ENCODE assay signal across 2 cellular contexts in the genomic region with DNA sequence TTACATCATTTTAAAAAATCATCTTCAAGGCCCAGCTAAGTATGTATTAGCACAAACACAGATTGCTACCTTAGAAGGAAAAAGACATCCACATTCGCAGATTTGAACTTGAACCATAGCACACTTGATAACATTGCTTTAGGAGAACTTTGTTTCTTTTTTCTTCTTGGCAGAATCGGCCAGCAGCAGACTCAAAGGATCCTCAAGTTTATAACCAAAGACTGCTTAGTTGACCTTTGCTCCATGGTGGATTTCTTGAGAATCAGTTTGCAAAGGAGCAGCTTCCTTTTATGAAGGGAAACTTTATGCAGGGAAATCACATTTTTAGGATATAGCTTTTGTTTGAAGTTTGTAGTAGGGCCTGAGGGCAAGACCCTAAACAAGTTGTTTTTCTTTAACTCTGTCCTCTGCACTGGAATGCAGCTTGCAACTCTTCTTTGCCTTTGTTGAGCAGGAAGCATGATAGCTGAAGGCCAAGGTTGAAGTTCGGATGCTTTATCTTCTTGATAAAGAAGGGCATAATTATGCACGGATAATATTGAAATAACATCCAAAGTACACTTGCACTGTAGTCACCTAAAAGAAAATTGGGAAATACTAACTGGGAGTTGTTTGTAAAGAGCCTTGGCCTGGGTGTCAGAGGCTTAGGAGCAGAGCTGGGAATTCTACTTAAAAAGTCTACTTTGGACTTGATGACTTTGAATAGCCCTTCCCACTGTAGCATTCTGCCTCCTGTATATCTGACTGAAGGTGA.
TF ChIP-seq lines count a peak whose summit lies in the region.

No MANE protein-coding gene starts in this region.

TF ChIP-seq in WTC11, 78 proteins besides CTCF, POLR2A, EP300 and RAD21 (continued from another document and continues in another):
- TF ChIP-seq, protein P1, sequence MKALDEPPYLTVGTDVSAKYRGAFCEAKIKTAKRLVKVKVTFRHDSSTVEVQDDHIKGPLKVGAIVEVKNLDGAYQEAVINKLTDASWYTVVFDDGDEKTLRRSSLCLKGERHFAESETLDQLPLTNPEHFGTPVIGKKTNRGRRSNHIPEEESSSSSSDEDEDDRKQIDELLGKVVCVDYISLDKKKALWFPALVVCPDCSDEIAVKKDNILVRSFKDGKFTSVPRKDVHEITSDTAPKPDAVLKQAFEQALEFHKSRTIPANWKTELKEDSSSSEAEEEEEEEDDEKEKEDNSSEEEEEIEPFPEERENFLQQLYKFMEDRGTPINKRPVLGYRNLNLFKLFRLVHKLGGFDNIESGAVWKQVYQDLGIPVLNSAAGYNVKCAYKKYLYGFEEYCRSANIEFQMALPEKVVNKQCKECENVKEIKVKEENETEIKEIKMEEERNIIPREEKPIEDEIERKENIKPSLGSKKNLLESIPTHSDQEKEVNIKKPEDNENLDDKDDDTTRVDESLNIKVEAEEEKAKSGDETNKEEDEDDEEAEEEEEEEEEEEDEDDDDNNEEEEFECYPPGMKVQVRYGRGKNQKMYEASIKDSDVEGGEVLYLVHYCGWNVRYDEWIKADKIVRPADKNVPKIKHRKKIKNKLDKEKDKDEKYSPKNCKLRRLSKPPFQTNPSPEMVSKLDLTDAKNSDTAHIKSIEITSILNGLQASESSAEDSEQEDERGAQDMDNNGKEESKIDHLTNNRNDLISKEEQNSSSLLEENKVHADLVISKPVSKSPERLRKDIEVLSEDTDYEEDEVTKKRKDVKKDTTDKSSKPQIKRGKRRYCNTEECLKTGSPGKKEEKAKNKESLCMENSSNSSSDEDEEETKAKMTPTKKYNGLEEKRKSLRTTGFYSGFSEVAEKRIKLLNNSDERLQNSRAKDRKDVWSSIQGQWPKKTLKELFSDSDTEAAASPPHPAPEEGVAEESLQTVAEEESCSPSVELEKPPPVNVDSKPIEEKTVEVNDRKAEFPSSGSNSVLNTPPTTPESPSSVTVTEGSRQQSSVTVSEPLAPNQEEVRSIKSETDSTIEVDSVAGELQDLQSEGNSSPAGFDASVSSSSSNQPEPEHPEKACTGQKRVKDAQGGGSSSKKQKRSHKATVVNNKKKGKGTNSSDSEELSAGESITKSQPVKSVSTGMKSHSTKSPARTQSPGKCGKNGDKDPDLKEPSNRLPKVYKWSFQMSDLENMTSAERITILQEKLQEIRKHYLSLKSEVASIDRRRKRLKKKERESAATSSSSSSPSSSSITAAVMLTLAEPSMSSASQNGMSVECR (CRISPR knock-in tag; IDR thresholded peaks at IDR 0.05; ENCODE audit: borderline replicate concordance) = no peak
- TF ChIP-seq FOXP1 (CRISPR knock-in tag; IDR thresholded peaks at IDR 0.05; ENCODE audit: borderline replicate concordance) (no peak), HMGA2 (CRISPR knock-in tag; IDR thresholded peaks at IDR 0.05) (no peak), ZBTB21 (CRISPR knock-in tag; IDR thresholded peaks at IDR 0.05; ENCODE audit: borderline replicate concordance) (no peak), OVOL2 (CRISPR knock-in tag; IDR thresholded peaks at IDR 0.05; ENCODE audit: borderline replicate concordance) (no peak), ELF4 (CRISPR knock-in tag; IDR thresholded peaks at IDR 0.05; ENCODE audit: low read depth) (no peak), FOXJ3 (CRISPR knock-in tag; IDR thresholded peaks at IDR 0.05; ENCODE audit: borderline replicate concordance) (no peak), ETV6 (CRISPR knock-in tag; IDR thresholded peaks at IDR 0.05) (no peak), JAZF1 (CRISPR knock-in tag; IDR thresholded peaks at IDR 0.05) (no peak), ZNF425 (CRISPR knock-in tag; conservative IDR thresholded peaks at IDR 0.05) (no peak), ATF6 (CRISPR knock-in tag; IDR thresholded peaks at IDR 0.05) (no peak), JUN (CRISPR knock-in tag; IDR thresholded peaks at IDR 0.05) (no peak), CREB1 (CRISPR knock-in tag; IDR thresholded peaks at IDR 0.05) (no peak)
- TF ChIP-seq, protein P2, sequence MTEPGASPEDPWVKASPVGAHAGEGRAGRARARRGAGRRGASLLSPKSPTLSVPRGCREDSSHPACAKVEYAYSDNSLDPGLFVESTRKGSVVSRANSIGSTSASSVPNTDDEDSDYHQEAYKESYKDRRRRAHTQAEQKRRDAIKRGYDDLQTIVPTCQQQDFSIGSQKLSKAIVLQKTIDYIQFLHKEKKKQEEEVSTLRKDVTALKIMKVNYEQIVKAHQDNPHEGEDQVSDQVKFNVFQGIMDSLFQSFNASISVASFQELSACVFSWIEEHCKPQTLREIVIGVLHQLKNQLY (CRISPR knock-in tag; IDR thresholded peaks at IDR 0.05) = no peak
- TF ChIP-seq, protein P3, sequence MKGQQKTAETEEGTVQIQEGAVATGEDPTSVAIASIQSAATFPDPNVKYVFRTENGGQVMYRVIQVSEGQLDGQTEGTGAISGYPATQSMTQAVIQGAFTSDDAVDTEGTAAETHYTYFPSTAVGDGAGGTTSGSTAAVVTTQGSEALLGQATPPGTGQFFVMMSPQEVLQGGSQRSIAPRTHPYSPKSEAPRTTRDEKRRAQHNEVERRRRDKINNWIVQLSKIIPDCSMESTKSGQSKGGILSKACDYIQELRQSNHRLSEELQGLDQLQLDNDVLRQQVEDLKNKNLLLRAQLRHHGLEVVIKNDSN (CRISPR knock-in tag; IDR thresholded peaks at IDR 0.05) = no peak

TF ChIP-seq in HepG2, 621 proteins besides CTCF, POLR2A, EP300 and RAD21 (continued from another document and continues in another):
- no peak for TF ChIP-seq FOXP1 (IDR thresholded peaks at IDR 0.05)
- TF ChIP-seq FOXP1 (CRISPR knock-in tag; IDR thresholded peaks at IDR 0.05) = 0 out of 2 replicates have a peak, but pooled peaks have one; percentile 58
- peak; percentile 27; the same call in 1 of the 2 replicates for TF ChIP-seq CEBPB (IDR thresholded peaks at IDR 0.05; ENCODE audit: borderline replicate concordance, low read depth, low read length)
- no peak for TF ChIP-seq FOXA1 (IDR thresholded peaks at IDR 0.05)
- TF ChIP-seq FOXA1 (CRISPR knock-in tag; IDR thresholded peaks at IDR 0.05) = peak; percentile 60; the same call in 1 of the 2 replicates
- TF ChIP-seq BCL6 (CRISPR knock-in tag; IDR thresholded peaks at IDR 0.05) = 0 out of 2 replicates have a peak, but pooled peaks have one; percentile 12
- TF ChIP-seq SALL1 (CRISPR knock-in tag; IDR thresholded peaks at IDR 0.05) = peak; percentile 14; the same call in 1 of the 2 replicates
- TF ChIP-seq, protein P2 (CRISPR knock-in tag; IDR thresholded peaks at IDR 0.05) = no peak
- peak; percentile 51; the same call in 1 of the 2 replicates for TF ChIP-seq ETV5 (CRISPR knock-in tag; IDR thresholded peaks at IDR 0.05; ENCODE audit: borderline replicate concordance)
- peak; percentile 46 for TF ChIP-seq CEBPG (CRISPR knock-in tag; IDR thresholded peaks at IDR 0.05)
- no peak for TF ChIP-seq ZFY (CRISPR knock-in tag; IDR thresholded peaks at IDR 0.05)
- TF ChIP-seq, protein P4, sequence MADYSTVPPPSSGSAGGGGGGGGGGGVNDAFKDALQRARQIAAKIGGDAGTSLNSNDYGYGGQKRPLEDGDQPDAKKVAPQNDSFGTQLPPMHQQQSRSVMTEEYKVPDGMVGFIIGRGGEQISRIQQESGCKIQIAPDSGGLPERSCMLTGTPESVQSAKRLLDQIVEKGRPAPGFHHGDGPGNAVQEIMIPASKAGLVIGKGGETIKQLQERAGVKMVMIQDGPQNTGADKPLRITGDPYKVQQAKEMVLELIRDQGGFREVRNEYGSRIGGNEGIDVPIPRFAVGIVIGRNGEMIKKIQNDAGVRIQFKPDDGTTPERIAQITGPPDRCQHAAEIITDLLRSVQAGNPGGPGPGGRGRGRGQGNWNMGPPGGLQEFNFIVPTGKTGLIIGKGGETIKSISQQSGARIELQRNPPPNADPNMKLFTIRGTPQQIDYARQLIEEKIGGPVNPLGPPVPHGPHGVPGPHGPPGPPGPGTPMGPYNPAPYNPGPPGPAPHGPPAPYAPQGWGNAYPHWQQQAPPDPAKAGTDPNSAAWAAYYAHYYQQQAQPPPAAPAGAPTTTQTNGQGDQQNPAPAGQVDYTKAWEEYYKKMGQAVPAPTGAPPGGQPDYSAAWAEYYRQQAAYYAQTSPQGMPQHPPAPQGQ (CRISPR knock-in tag; IDR thresholded peaks at IDR 0.05; ENCODE audit: borderline replicate concordance) = no peak
- TF ChIP-seq ZNF792 (CRISPR knock-in tag; IDR thresholded peaks at IDR 0.05) = no peak
- TF ChIP-seq ZNF768 (CRISPR knock-in tag; IDR thresholded peaks at IDR 0.05) = no peak
- 0 out of 2 replicates have a peak, but pooled peaks have one; percentile 42 for TF ChIP-seq MIXL1 (CRISPR knock-in tag; IDR thresholded peaks at IDR 0.05)
- TF ChIP-seq, protein P5, sequence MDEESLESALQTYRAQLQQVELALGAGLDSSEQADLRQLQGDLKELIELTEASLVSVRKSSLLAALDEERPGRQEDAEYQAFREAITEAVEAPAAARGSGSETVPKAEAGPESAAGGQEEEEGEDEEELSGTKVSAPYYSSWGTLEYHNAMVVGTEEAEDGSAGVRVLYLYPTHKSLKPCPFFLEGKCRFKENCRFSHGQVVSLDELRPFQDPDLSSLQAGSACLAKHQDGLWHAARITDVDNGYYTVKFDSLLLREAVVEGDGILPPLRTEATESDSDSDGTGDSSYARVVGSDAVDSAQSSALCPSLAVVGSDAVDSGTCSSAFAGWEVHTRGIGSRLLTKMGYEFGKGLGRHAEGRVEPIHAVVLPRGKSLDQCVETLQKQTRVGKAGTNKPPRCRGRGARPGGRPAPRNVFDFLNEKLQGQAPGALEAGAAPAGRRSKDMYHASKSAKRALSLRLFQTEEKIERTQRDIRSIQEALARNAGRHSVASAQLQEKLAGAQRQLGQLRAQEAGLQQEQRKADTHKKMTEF (CRISPR knock-in tag; IDR thresholded peaks at IDR 0.05) = 0 out of 2 replicates have a peak, but pooled peaks have one; percentile 19
- no peak for TF ChIP-seq PLRG1 (conservative IDR thresholded peaks at IDR 0.05)
- TF ChIP-seq ZMYM2 (CRISPR knock-in tag; IDR thresholded peaks at IDR 0.05) = no peak
- no peak for TF ChIP-seq MED8 (CRISPR knock-in tag; IDR thresholded peaks at IDR 0.05; ENCODE audit: insufficient replicate concordance)
- no peak for TF ChIP-seq SOX6 (IDR thresholded peaks at IDR 0.05)
- peak; percentile 66 for TF ChIP-seq SOX6 (CRISPR knock-in tag; IDR thresholded peaks at IDR 0.05)
- TF ChIP-seq FOXP4 (CRISPR knock-in tag; IDR thresholded peaks at IDR 0.05) = peak; percentile 78
- TF ChIP-seq GABPA (IDR thresholded peaks at IDR 0.05; ENCODE audit: low read depth, low read length) = no peak
- no peak for TF ChIP-seq GABPA (CRISPR knock-in tag; IDR thresholded peaks at IDR 0.05; ENCODE audit: low read depth)
- TF ChIP-seq, protein P6, sequence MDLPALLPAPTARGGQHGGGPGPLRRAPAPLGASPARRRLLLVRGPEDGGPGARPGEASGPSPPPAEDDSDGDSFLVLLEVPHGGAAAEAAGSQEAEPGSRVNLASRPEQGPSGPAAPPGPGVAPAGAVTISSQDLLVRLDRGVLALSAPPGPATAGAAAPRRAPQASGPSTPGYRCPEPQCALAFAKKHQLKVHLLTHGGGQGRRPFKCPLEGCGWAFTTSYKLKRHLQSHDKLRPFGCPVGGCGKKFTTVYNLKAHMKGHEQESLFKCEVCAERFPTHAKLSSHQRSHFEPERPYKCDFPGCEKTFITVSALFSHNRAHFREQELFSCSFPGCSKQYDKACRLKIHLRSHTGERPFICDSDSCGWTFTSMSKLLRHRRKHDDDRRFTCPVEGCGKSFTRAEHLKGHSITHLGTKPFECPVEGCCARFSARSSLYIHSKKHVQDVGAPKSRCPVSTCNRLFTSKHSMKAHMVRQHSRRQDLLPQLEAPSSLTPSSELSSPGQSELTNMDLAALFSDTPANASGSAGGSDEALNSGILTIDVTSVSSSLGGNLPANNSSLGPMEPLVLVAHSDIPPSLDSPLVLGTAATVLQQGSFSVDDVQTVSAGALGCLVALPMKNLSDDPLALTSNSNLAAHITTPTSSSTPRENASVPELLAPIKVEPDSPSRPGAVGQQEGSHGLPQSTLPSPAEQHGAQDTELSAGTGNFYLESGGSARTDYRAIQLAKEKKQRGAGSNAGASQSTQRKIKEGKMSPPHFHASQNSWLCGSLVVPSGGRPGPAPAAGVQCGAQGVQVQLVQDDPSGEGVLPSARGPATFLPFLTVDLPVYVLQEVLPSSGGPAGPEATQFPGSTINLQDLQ (CRISPR knock-in tag; IDR thresholded peaks at IDR 0.05) = no peak
- no peak for TF ChIP-seq ATF6 (CRISPR knock-in tag; conservative IDR thresholded peaks at IDR 0.05)
- no peak for TF ChIP-seq NONO (IDR thresholded peaks at IDR 0.05)
- 0 out of 2 replicates have a peak, but pooled peaks have one; percentile 31 for TF ChIP-seq NONO (CRISPR knock-in tag; conservative IDR thresholded peaks at IDR 0.05)
- TF ChIP-seq ZNF557 (CRISPR knock-in tag; IDR thresholded peaks at IDR 0.05) = no peak
- TF ChIP-seq KDM5A (IDR thresholded peaks at IDR 0.05; ENCODE audit: borderline replicate concordance, low read length) = no peak
- peak; percentile 56 for TF ChIP-seq RARA (CRISPR knock-in tag; IDR thresholded peaks at IDR 0.05)
- TF ChIP-seq SAFB2 (CRISPR knock-in tag; IDR thresholded peaks at IDR 0.05; ENCODE audit: borderline replicate concordance, low read depth) = no peak
- TF ChIP-seq MYNN (CRISPR knock-in tag; IDR thresholded peaks at IDR 0.05; ENCODE audit: low read depth) = no peak
- no peak for TF ChIP-seq SRSF1 (optimal IDR thresholded peaks at IDR 0.05; ENCODE audit: low read depth, low read length)
